Comparison of ENCODE assay signal across 1 cellular context in genomic region chr1:143721024-143721373, GRCh38.
TF ChIP-seq lines count a peak whose summit lies in the region.

No MANE protein-coding gene starts in this region.

TF ChIP-seq in IMR-90, 13 proteins besides CTCF, POLR2A, EP300 and RAD21:
- TF ChIP-seq NFE2L2 (IDR thresholded peaks at IDR 0.05; ENCODE audit: low read depth, low read length) = no peak
- TF ChIP-seq MAFK (IDR thresholded peaks at IDR 0.05; ENCODE audit: low read depth, low read length) = no peak
- no peak for TF ChIP-seq CHD1 (IDR thresholded peaks at IDR 0.05; ENCODE audit: low read depth, low read length)
